Comparison of ENCODE assay signal across 1 cellular context in the genomic region with DNA sequence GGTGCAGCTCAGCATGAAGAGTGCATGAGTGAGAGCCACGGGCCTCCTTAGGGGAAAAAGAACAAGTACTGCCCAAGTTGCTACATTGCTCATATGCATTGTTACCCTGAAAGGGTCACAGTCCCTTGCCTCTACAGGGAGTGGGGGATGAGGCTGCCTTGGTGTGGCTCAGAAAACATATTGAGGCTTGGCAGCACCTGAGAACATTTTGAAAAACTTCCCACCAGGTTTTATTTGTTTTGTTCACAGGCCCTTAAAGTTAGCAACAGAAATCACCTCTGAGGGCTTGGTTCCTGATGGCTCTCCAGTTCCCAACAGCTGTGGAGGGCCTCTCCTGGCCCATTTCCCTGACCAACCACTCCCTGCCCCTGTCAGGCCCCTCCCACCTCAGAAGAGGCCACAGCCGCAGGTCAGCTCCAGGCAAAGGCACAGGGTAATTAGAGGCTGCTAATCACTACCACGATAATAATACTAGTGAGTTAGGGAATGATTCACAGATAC.
TF ChIP-seq lines count a peak whose summit lies in the region.

No MANE protein-coding gene starts in this region.

TF ChIP-seq in A549, 52 proteins besides CTCF, POLR2A, EP300 and RAD21 (continued from another document):
- no peak for TF ChIP-seq HDAC2 (IDR thresholded peaks at IDR 0.05)
- no peak for TF ChIP-seq MAFK (IDR thresholded peaks at IDR 0.05; ENCODE audit: partially characterized antibody)
- TF ChIP-seq HEYL (CRISPR knock-in tag; IDR thresholded peaks at IDR 0.05): no peak
- TF ChIP-seq FOSB (CRISPR knock-in tag; IDR thresholded peaks at IDR 0.05): no peak
- TF ChIP-seq PHF8 (IDR thresholded peaks at IDR 0.05; ENCODE audit: borderline replicate concordance, low read depth): no peak
- TF ChIP-seq CBX8 (IDR thresholded peaks at IDR 0.05): no peak
TF ChIP-seq in A549: peak in this region for 0.
